Comparison of ENCODE assay signal across 32 cellular contexts in genomic region chr12:88273450-88273849, GRCh38.
DNase-seq lines count a peak whose midpoint lies in the region; ATAC-seq and TF ChIP-seq lines count a peak whose summit lies in the region.
"Had no signal": no experiment of that assay in that cellular context is flagged by ENCODE, and none has a peak within 500 bp of the region (broad histone marks: within the 10 kb centered on the region; RNA-seq: fewer than 3 reads in every experiment).

No MANE protein-coding gene starts in this region.

- H3K36me3 ChIP-seq in HCT116 (ENCODE audit: control insufficient read depth in 1 of 2, insufficient read depth in 2 of 2, low read length in 2 of 2) (no peaks in the 10 kb centered on the region), HEK293 (ENCODE audit: control insufficient read depth in 2 of 2, insufficient read depth in 1 of 2, low read length in 2 of 2) (no peaks in the 10 kb centered on the region)
- H3K36me3 ChIP-seq: BE2C; BLaER1; BLaER1 treated with 17β-estradiol and CSF1 and Interleukin-3, amounts not matched to agents 10 nM and 100 nM had no signal

- no peaks in the 10 kb centered on the region for H3K27me3 Mint-ChIP-seq in glutamatergic neuron (ENCODE audit: unreplicated experiment)
- H3K27me3 Mint-ChIP-seq: B cell; CD4-positive, alpha-beta memory T cell; CD4-positive, alpha-beta T cell; CD4-positive, CD25-positive, alpha-beta regulatory T cell had no signal

- CTCF ChIA-PET in HCT116 (lab: Charles Lee) (no interaction called here), HEK293 (lab: Yijun Ruan, JAX) (interaction anchor here (0.6 kb wide), 1 partner anchor 175 kb away, joined by 3 read pairs; no protein-coding TSS in a partner anchor)

- H3K27ac Mint-ChIP-seq in glutamatergic neuron (ENCODE audit: unreplicated experiment) = peak overlapping the region; percentile 64
- H3K27ac Mint-ChIP-seq: B cell; CD14-positive monocyte; CD4-positive, alpha-beta memory T cell; CD4-positive, alpha-beta T cell; CD4-positive, CD25-positive, alpha-beta regulatory T cell; CD8-positive, alpha-beta memory T cell; CD8-positive, alpha-beta T cell had no signal

- intact Hi-C loops in HCT116 (cut with micrococcal nuclease) = no loop called here

- H3K9me3 ChIP-seq in HCT116 (ENCODE audit: control insufficient read depth in 1 of 2, insufficient read depth in 1 of 2, low read depth in 1 of 2, low read length in 2 of 2) (no peaks in the 10 kb centered on the region), HEK293 (ENCODE audit: control insufficient read depth, insufficient read depth, low read depth, low read length) (no peaks in the 10 kb centered on the region)
- H3K9me3 ChIP-seq: A549, BE2C, BLaER1, Caco-2 had no signal

- DNase-seq in HCT116 (ENCODE audit: low read depth, low spot score) (no peak), glutamatergic neuron (no peak), COR-L47 (lab: John Stamatoyannopoulos, UW) (no peak)
- DNase-seq: 8988T; ACHN; AML-193; BE2C; C1 segment of cervical spinal cord; Caco-2; Calu3; CD4-positive, alpha-beta memory T cell; CD4-positive, alpha-beta T cell; CD4-positive, CD25-positive, alpha-beta regulatory T cell; CD8-positive, alpha-beta memory T cell; CD8-positive, alpha-beta T cell; DMS 273 treated with DMSO at 0.1 percent for 48 hours; DMS153; DMS53; DMS79; DMS79 treated with DMSO at 0.1 percent for 48 hours; DND-41; EL had no signal

- peak overlapping the region; percentile 23 for H2AFZ ChIP-seq in HCT116 (ENCODE audit: low read depth, low read length, poor library complexity, severe bottlenecking)

- peaks cover 14% of the 10 kb centered on the region for H3K4me1 Mint-ChIP-seq in glutamatergic neuron (ENCODE audit: low read depth, unreplicated experiment)
- H3K4me1 Mint-ChIP-seq: B cell; CD14-positive monocyte; CD4-positive, alpha-beta memory T cell; CD4-positive, CD25-positive, alpha-beta regulatory T cell; CD8-positive, alpha-beta memory T cell had no signal

- RAD21 ChIA-PET in HCT116 (lab: Charles Lee; ENCODE audit: low non-redundant PET in 1 of 2, low total read pairs in 2 of 2, uncharacterized antibody in 2 of 2, unreplicated experiment in 2 of 2) = no interaction called here

- TF ChIP-seq POLR2A in HCT116 (IDR thresholded peaks at IDR 0.05; ENCODE audit: borderline replicate concordance, extremely low read depth, insufficient read depth, insufficient read length) = no peak

- H3K27ac ChIP-seq in HCT116 (ENCODE audit: low read depth, low read length) (no peak overlapping the region), HEK293 (ENCODE audit: extremely low read depth, low read depth, low read length) (no peak overlapping the region)
- H3K27ac ChIP-seq: 22Rv1; A549; BLaER1; BLaER1 treated with 17β-estradiol and CSF1 and Interleukin-3, amounts not matched to agents 10 nM and 100 nM; C4-2B had no signal

- no peak overlapping the region for H3K9ac ChIP-seq in HCT116 (ENCODE audit: low read length)
- H3K9ac ChIP-seq: BLaER1; BLaER1 treated with 17β-estradiol and CSF1 and Interleukin-3, amounts not matched to agents 10 nM and 100 nM had no signal

- H4K20me1 ChIP-seq in HCT116 (ENCODE audit: insufficient read depth) = no peaks in the 10 kb centered on the region
- H4K20me1 ChIP-seq: BLaER1; BLaER1 treated with 17β-estradiol and CSF1 and Interleukin-3, amounts not matched to agents 10 nM and 100 nM had no signal

- no TSS peak for BruUV-seq in HCT116 (replicated peaks; lab: Mats Ljungman, UMichigan)

- H3K4me3 Mint-ChIP-seq in glutamatergic neuron (ENCODE audit: unreplicated experiment) = no peak overlapping the region
- H3K4me3 Mint-ChIP-seq: B cell; CD14-positive monocyte; CD4-positive, alpha-beta memory T cell; CD4-positive, alpha-beta T cell; CD4-positive, CD25-positive, alpha-beta regulatory T cell; CD8-positive, alpha-beta memory T cell; CD8-positive, alpha-beta T cell had no signal

- no peaks in the 10 kb centered on the region for H3K27me3 ChIP-seq in HCT116 (ENCODE audit: insufficient read depth, low read length)
- H3K27me3 ChIP-seq: BE2C; BLaER1; BLaER1 treated with 17β-estradiol and CSF1 and Interleukin-3, amounts not matched to agents 10 nM and 100 nM had no signal

- no peak for TF ChIP-seq RAD21 in HCT116 (IDR thresholded peaks at IDR 0.05; ENCODE audit: low read depth)

- POLR2A ChIA-PET in HCT116 (lab: Charles Lee) = no interaction called here
- POLR2A ChIA-PET in HEK293 (lab: Yijun Ruan, JAX) = no interaction called here

- H3K4me1 ChIP-seq in HCT116 (ENCODE audit: control insufficient read depth in 1 of 2, insufficient read depth in 2 of 2, low read length in 2 of 2) = no peaks in the 10 kb centered on the region
- no peaks in the 10 kb centered on the region for H3K4me1 ChIP-seq in HEK293 (ENCODE audit: control insufficient read depth, insufficient read depth, low read length)
- H3K4me1 ChIP-seq: A549; BE2C; BLaER1; BLaER1 treated with 17β-estradiol and CSF1 and Interleukin-3, amounts not matched to agents 10 nM and 100 nM; Caco-2 had no signal

- no peak overlapping the region for H3K4me2 ChIP-seq in HCT116 (ENCODE audit: low read length)
- H3K4me2 ChIP-seq: A549; BLaER1; BLaER1 treated with 17β-estradiol and CSF1 and Interleukin-3, amounts not matched to agents 10 nM and 100 nM had no signal

- H3K4me3 ChIP-seq in HCT116 (replicated peaks in 1 of 2; ENCODE audit: low read depth in 1 of 2, low read length in 2 of 2) (no peak overlapping the region), HEK293 (ENCODE audit: low read depth, low read length) (no peak overlapping the region)
- H3K4me3 ChIP-seq: A549; BLaER1; BLaER1 treated with 17β-estradiol and CSF1 and Interleukin-3, amounts not matched to agents 10 nM and 100 nM had no signal

- ATAC-seq in HCT116 = no peak
- no peak for ATAC-seq in GM19455 (IDR thresholded peaks at IDR 0.05; ENCODE audit: unreplicated experiment)
- no peak for ATAC-seq in GM19395 (IDR thresholded peaks at IDR 0.05; ENCODE audit: unreplicated experiment)
- ATAC-seq: CD8-positive, alpha-beta T cell had no signal

- H3K9me2 ChIP-seq in HCT116 (ENCODE audit: insufficient read depth) = no peaks in the 10 kb centered on the region

- no peaks in the 10 kb centered on the region for H3K79me2 ChIP-seq in HCT116 (ENCODE audit: insufficient read depth, low read length)

- H3K36me3 Mint-ChIP-seq in glutamatergic neuron (ENCODE audit: unreplicated experiment) = no peaks in the 10 kb centered on the region
- H3K36me3 Mint-ChIP-seq: CD14-positive monocyte; CD4-positive, alpha-beta memory T cell; CD4-positive, CD25-positive, alpha-beta regulatory T cell; CD8-positive, alpha-beta memory T cell; CD8-positive, alpha-beta T cell had no signal

- TF ChIP-seq CTCF in HCT116 (IDR thresholded peaks at IDR 0.05 in 2 of 3, conservative IDR thresholded peaks at IDR 0.05 in 1 of 3; ENCODE audit: borderline replicate concordance in 1 of 3, insufficient read depth in 1 of 3, low read depth in 2 of 3, low read length in 2 of 3) (no peak), HEK293 (tag by site-specific recombination; IDR thresholded peaks at IDR 0.05) (no peak), glutamatergic neuron (IDR thresholded peaks at IDR 0.05; ENCODE audit: partially characterized antibody, unreplicated experiment) (no peak)

- peaks cover 2% of the 10 kb centered on the region for H3K9me3 Mint-ChIP-seq in glutamatergic neuron (ENCODE audit: unreplicated experiment)
- H3K9me3 Mint-ChIP-seq: CD4-positive, alpha-beta memory T cell; CD4-positive, alpha-beta T cell; CD8-positive, alpha-beta T cell had no signal

TF ChIP-seq in HCT116, 20 proteins besides CTCF, POLR2A, EP300 and RAD21 (continues in another document):
- TF ChIP-seq CBX3 (IDR thresholded peaks at IDR 0.05; ENCODE audit: low read depth) = no peak
- no peak for TF ChIP-seq SRF (IDR thresholded peaks at IDR 0.05; ENCODE audit: low read depth)
- TF ChIP-seq TCF7L2 (IDR thresholded peaks at IDR 0.05; ENCODE audit: borderline replicate concordance, extremely low read depth, insufficient read depth, insufficient read length) = no peak
- no peak for TF ChIP-seq EZH2 (IDR thresholded peaks at IDR 0.05)
- no peak for TF ChIP-seq POLR2AphosphoS5 (IDR thresholded peaks at IDR 0.05; ENCODE audit: low read depth, low read length)
- no peak for TF ChIP-seq SP1 (IDR thresholded peaks at IDR 0.05; ENCODE audit: low read depth)
- no peak for TF ChIP-seq YY1 (IDR thresholded peaks at IDR 0.05; ENCODE audit: extremely low read depth, insufficient replicate concordance, low read depth, low read length)

TF ChIP-seq in HEK293, 187 proteins besides CTCF, POLR2A, EP300 and RAD21:
- TF ChIP-seq ZNF549 (tag by site-specific recombination; IDR thresholded peaks at IDR 0.05) (no peak), ZNF596 (tag by site-specific recombination; IDR thresholded peaks at IDR 0.05) (no peak), ZNF211 (tag by site-specific recombination; IDR thresholded peaks at IDR 0.05; ENCODE audit: low read depth) (no peak), ZNF423 (tag by site-specific recombination; IDR thresholded peaks at IDR 0.05) (no peak), ZNF214 (tag by site-specific recombination; IDR thresholded peaks at IDR 0.05; ENCODE audit: borderline replicate concordance) (no peak), ZNF558 (tag by site-specific recombination; IDR thresholded peaks at IDR 0.05) (peak; percentile 90), SALL2 (tag by site-specific recombination; IDR thresholded peaks at IDR 0.05; ENCODE audit: borderline replicate concordance) (no peak)
